Comparison of ENCODE assay signal across 19 cellular contexts in genomic region chrX:16851827-16852226, GRCh38.
"Had no signal": no experiment of that assay in that cellular context is flagged by ENCODE, and none has a peak within 500 bp of the region (broad histone marks: within the 10 kb centered on the region; RNA-seq: fewer than 3 reads in every experiment).

No MANE protein-coding gene starts in this region.

- H2AFZ ChIP-seq: parathyroid adenoma had no signal

- H3K4me3 Mint-ChIP-seq: activated CD8-positive, alpha-beta memory T cell treated with anti-CD3 and anti-CD28 coated beads, Interleukin-2, amount 10 ng/mL, durations not matched to agents 7 days and 5 days; activated T-helper 17 cell treated with anti-CD3 and anti-CD28 coated beads, Interleukin-2, amount 50 U/mL, for 72 hours; natural killer cell treated with Interleukin-12 subunit alpha and Interleukin-12 subunit beta and Interleukin-15 and Interleukin-18, amount 100 ng/mL, for 72 hours had no signal

- H3K9ac ChIP-seq: parathyroid adenoma had no signal

- DNase-seq: activated CD4-positive, CD25-positive, alpha-beta regulatory T cell; activated CD8-positive, alpha-beta memory T cell treated with anti-CD3 and anti-CD28 coated beads, Interleukin-2, amount 10 ng/mL, durations not matched to agents 7 days and 5 days; activated naive CD4-positive, alpha-beta T cell treated with Interleukin-2 at 50 U/mL for 16 hours; activated T-cell treated with anti-CD3 and anti-CD28 coated beads for 4 hours; cortex of kidney; left ventricle myocardium superior; mammary epithelial cell; right cardiac atrium; stimulated activated CD4-positive, alpha-beta T cell treated with anti-CD3 and anti-CD28 coated beads, Interleukin-4, amount 100 ng/mL, for 24 hours; stimulated activated naive CD8-positive, alpha-beta T cell treated with anti-CD3 and anti-CD28 coated beads, Interleukin-15, Interleukin-2, amounts not matched to agents 100 U/mL and 50 U/mL, for 24 hours; T-helper 17 cell; tibial artery had no signal

- H3K4me1 ChIP-seq: gastroesophageal sphincter, parathyroid adenoma, tibial artery had no signal

- H3K27me3 Mint-ChIP-seq: activated CD8-positive, alpha-beta memory T cell treated with anti-CD3 and anti-CD28 coated beads, Interleukin-2, amount 10 ng/mL, durations not matched to agents 7 days and 5 days; activated T-helper 17 cell treated with anti-CD3 and anti-CD28 coated beads, Interleukin-2, amount 50 U/mL, for 72 hours; natural killer cell treated with Interleukin-12 subunit alpha and Interleukin-12 subunit beta and Interleukin-15 and Interleukin-18, amount 100 ng/mL, for 72 hours; T-helper 17 cell had no signal

- H3K4me3 ChIP-seq: gastroesophageal sphincter, tibial artery had no signal

- H3K9me3 Mint-ChIP-seq: activated T-helper 17 cell treated with anti-CD3 and anti-CD28 coated beads, Interleukin-2, amount 50 U/mL, for 72 hours; natural killer cell treated with Interleukin-12 subunit alpha and Interleukin-12 subunit beta and Interleukin-15 and Interleukin-18, amount 100 ng/mL, for 72 hours had no signal

- H3K27ac ChIP-seq: epithelial cell of prostate, gastroesophageal sphincter, parathyroid adenoma, tibial artery had no signal

- ATAC-seq: activated CD8-positive, alpha-beta memory T cell treated with anti-CD3 and anti-CD28 coated beads, Interleukin-2, amount 10 ng/mL, durations not matched to agents 7 days and 5 days; activated T-helper 17 cell treated with anti-CD3 and anti-CD28 coated beads, Interleukin-2, amount 50 U/mL, for 72 hours; gastroesophageal sphincter; natural killer cell treated with Interleukin-12 subunit alpha and Interleukin-12 subunit beta and Interleukin-15 and Interleukin-18, amount 100 ng/mL, for 72 hours; right cardiac atrium; stimulated activated naive CD8-positive, alpha-beta T cell treated with anti-CD3 and anti-CD28 coated beads, Interleukin-15, Interleukin-2, amounts not matched to agents 100 U/mL and 50 U/mL, for 24 hours had no signal

- H3K4me1 Mint-ChIP-seq: activated T-helper 17 cell treated with anti-CD3 and anti-CD28 coated beads, Interleukin-2, amount 50 U/mL, for 72 hours; T-helper 17 cell had no signal

- FAIRE-seq: bronchial epithelial cell, islet of Langerhans had no signal

- H3K9me3 ChIP-seq: gastroesophageal sphincter, tibial artery had no signal

- H3K27me3 ChIP-seq: gastroesophageal sphincter, tibial artery had no signal

- H3K27ac Mint-ChIP-seq: activated CD8-positive, alpha-beta memory T cell treated with anti-CD3 and anti-CD28 coated beads, Interleukin-2, amount 10 ng/mL, durations not matched to agents 7 days and 5 days; T-helper 17 cell had no signal
